Comparison of ENCODE assay signal across 33 cellular contexts in genomic region chr15:70933411-70933810, GRCh38. TPM values are rescaled to one million over a fixed set of nuclear protein-coding genes. Genes with fewer than 3 reads are reported as not detected.
"Had no signal": no experiment of that assay in that cellular context is flagged by ENCODE, and none has a peak within 500 bp of the region (broad histone marks: within the 10 kb centered on the region; RNA-seq: fewer than 3 reads in every experiment).

No MANE protein-coding gene starts in this region.

- H3K36me3 ChIP-seq: adrenal gland, brain microvascular endothelial cell, breast epithelium had no signal

- H3K9me3 ChIP-seq: adrenal gland, body of pancreas, breast epithelium had no signal

- FAIRE-seq: astrocyte had no signal

- H3K27me3 ChIP-seq: adrenal gland, body of pancreas, brain microvascular endothelial cell, breast epithelium had no signal

- H3K27ac ChIP-seq: adrenal gland, body of pancreas, brain microvascular endothelial cell, breast epithelium, VCaP had no signal

- H3K4me3 ChIP-seq: adrenal gland, body of pancreas, breast epithelium had no signal

- DNase-seq: activated B cell treated with CpG ODN at 0.5 μM for 24 hours; activated CD4-positive, alpha-beta memory T cell treated with anti-CD3 and anti-CD28 coated beads for 36 hours; activated CD4-positive, alpha-beta T cell treated with anti-CD3 and anti-CD28 coated beads for 4 hours; activated CD4-positive, alpha-beta T cell treated with anti-CD3 and anti-CD28 coated beads, Interleukin-2, amount 10 ng/mL, durations not matched to agents 24 days and 14 days; activated CD4-positive, alpha-beta T cell treated with anti-CD3 and anti-CD28 coated beads, Interleukin-2, amount 50 U/mL, for 1 hour; activated CD4-positive, alpha-beta T cell treated with anti-CD3 and anti-CD28 coated beads, Interleukin-2, amount 50 U/mL, for 4 hours; activated CD4-positive, CD25-positive, alpha-beta regulatory T cell treated with anti-CD3 and anti-CD28 coated beads, Interleukin-2, amount 50 U/mL, for 72 hours; activated CD8-positive, alpha-beta memory T cell treated with anti-CD3 and anti-CD28 coated beads, Interleukin-2, amount 50 U/mL, for 4 hours; activated CD8-positive, alpha-beta T cell treated with anti-CD3 and anti-CD28 coated beads for 36 hours; activated effector memory CD4-positive, alpha-beta T cell treated with Interleukin-2 at 50 U/mL for 16 hours; activated gamma-delta T cell treated with Interleukin-2 at 50 U/mL for 16 hours; activated naive CD4-positive, alpha-beta T cell; activated naive CD4-positive, alpha-beta T cell treated with anti-CD3 and anti-CD28 coated beads for 36 hours; activated naive CD4-positive, alpha-beta T cell treated with anti-CD3 and anti-CD28 coated beads, Interleukin-2, amount 50 U/mL, for 16 hours; activated naive CD8-positive, alpha-beta T cell treated with anti-CD3 and anti-CD28 coated beads for 36 hours; activated T-cell treated with anti-CD3 and anti-CD28 coated beads for 4 hours; activated T-cell treated with anti-CD3 and anti-CD28 coated beads, Interleukin-2, amount 50 U/mL, for 1 hour; activated T-cell treated with anti-CD3 and anti-CD28 coated beads, Interleukin-2, amount 50 U/mL, for 4 hours; adrenal gland; amniotic stem cell; aorta; body of pancreas; brain microvascular endothelial cell; central memory CD4-positive, alpha-beta T cell; cerebellar nuclear complex; T-helper 1 cell; T-helper 2 cell; T-helper 9 cell had no signal

- H3K4me1 ChIP-seq: body of pancreas, breast epithelium had no signal

RNA-seq across cellular contexts. Expression of gene LRRC49, which starts 40.8 kb away (rescaled TPM):
- total RNA-seq: activated CD4-positive, alpha-beta T cell treated with anti-CD3 and anti-CD28 coated beads, Interleukin-2, amount 10 ng/mL, durations not matched to agents 24 days and 14 days; activated CD8-positive, alpha-beta T cell treated with anti-CD3 and anti-CD28 coated beads for 36 hours; activated naive CD4-positive, alpha-beta T cell treated with anti-CD3 and anti-CD28 coated beads for 36 hours; activated naive CD4-positive, alpha-beta T cell treated with anti-CD3 and anti-CD28 coated beads, Interleukin-2, amount 50 U/mL, for 72 hours; activated T-cell treated with anti-CD3 and anti-CD28 coated beads, Interleukin-2, amount 50 U/mL, for 4 hours; activated T-helper 2 cell treated with anti-CD3 and anti-CD28 coated beads, Interferon-gamma antibody, Interleukin-2, Interleukin-4, amounts not matched to agents 10 μg/mL and 5 μg/mL and 100 μg/mL, durations not matched to agents 14 hours and 24 hours and 36 hours had no signal

RNA-seq across cellular contexts. Expression of gene THAP10, which starts 41.2 kb away (rescaled TPM):
- total RNA-seq: activated CD4-positive, alpha-beta T cell treated with anti-CD3 and anti-CD28 coated beads, Interleukin-2, amount 10 ng/mL, durations not matched to agents 24 days and 14 days; activated CD8-positive, alpha-beta T cell treated with anti-CD3 and anti-CD28 coated beads for 36 hours; activated naive CD4-positive, alpha-beta T cell treated with anti-CD3 and anti-CD28 coated beads for 36 hours; activated T-cell treated with anti-CD3 and anti-CD28 coated beads, Interleukin-2, amount 50 U/mL, for 4 hours had no signal
